In the genomic region with DNA sequence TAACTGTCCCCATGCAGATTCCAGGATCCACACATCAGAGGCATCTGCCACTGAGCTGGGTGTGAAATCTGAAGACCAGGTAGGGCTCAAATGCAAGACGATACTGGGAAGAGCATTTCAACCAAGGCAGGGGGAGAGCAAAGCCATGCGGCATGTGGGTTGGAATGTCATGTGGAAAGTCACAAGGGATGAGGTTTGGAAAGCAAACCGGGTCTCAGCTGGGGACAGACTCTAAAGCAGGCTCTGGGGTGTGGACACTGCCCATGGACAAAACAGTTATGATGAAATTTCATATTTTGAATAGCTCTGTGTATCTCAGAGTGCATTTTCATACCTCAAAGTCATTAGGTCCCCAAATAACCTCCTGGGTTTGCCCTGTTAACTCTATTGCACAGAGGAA, we compare ENCODE assay signal across 34 cellular contexts.
"Had no signal": no experiment of that assay in that cellular context is flagged by ENCODE, and none has a peak within 500 bp of the region (broad histone marks: within the 10 kb centered on the region; RNA-seq: fewer than 3 reads in every experiment).

No MANE protein-coding gene starts in this region.

- H3K4me3 Mint-ChIP-seq: activated B cell treated with CpG ODN at 0.5 μM for 24 hours; activated CD8-positive, alpha-beta T cell treated with anti-CD3 and anti-CD28 coated beads for 36 hours; activated naive CD8-positive, alpha-beta T cell; activated T-cell treated with anti-CD3 and anti-CD28 coated beads, Interleukin-2, amount 50 U/mL, for 4 hours; activated T-helper 17 cell treated with anti-CD3 and anti-CD28 coated beads, Interleukin-2, amount 50 U/mL, for 72 hours; T-cell; T-helper 1 cell treated with Interleukin-12 subunit alpha and Interleukin-12 subunit beta and Interleukin-4 antibody, amounts not matched to agents 30 μg/mL and 1 μg/mL, for 36 hours; T-helper 2 cell treated with Interferon-gamma antibody and Interleukin-4, amounts not matched to agents 5 μg/mL and 100 μg/mL, for 36 hours had no signal

- H3K36me3 Mint-ChIP-seq: T-cell had no signal

- H3K9me3 ChIP-seq: body of pancreas, esophagus squamous epithelium, gastroesophageal sphincter had no signal

- FAIRE-seq: colon, endometrium, endothelial cell of umbilical vein had no signal

- H3K9me3 Mint-ChIP-seq: activated CD8-positive, alpha-beta T cell treated with anti-CD3 and anti-CD28 coated beads for 36 hours; activated T-cell treated with anti-CD3 and anti-CD28 coated beads, Interleukin-2, amount 50 U/mL, for 4 hours; activated T-helper 17 cell treated with anti-CD3 and anti-CD28 coated beads, Interleukin-2, amount 50 U/mL, for 72 hours; T-cell; T-helper 1 cell treated with Interleukin-12 subunit alpha and Interleukin-12 subunit beta and Interleukin-4 antibody, amounts not matched to agents 30 μg/mL and 1 μg/mL, for 36 hours; T-helper 2 cell treated with Interferon-gamma antibody and Interleukin-4, amounts not matched to agents 5 μg/mL and 100 μg/mL, for 36 hours had no signal

- H3K4me1 Mint-ChIP-seq: activated B cell treated with CpG ODN at 0.5 μM for 24 hours had no signal

- H3K4me3 ChIP-seq: body of pancreas, esophagus squamous epithelium, gastroesophageal sphincter had no signal

- H3K27ac Mint-ChIP-seq: activated B cell treated with CpG ODN at 0.5 μM for 24 hours; activated CD8-positive, alpha-beta T cell treated with anti-CD3 and anti-CD28 coated beads for 36 hours; activated naive CD8-positive, alpha-beta T cell; activated T-helper 17 cell treated with anti-CD3 and anti-CD28 coated beads, Interleukin-2, amount 50 U/mL, for 72 hours; T-cell; T-helper 1 cell treated with Interleukin-12 subunit alpha and Interleukin-12 subunit beta and Interleukin-4 antibody, amounts not matched to agents 30 μg/mL and 1 μg/mL, for 36 hours; T-helper 2 cell treated with Interferon-gamma antibody and Interleukin-4, amounts not matched to agents 5 μg/mL and 100 μg/mL, for 36 hours had no signal

- H3K27me3 ChIP-seq: body of pancreas had no signal

- ATAC-seq: activated CD4-positive, CD25-positive, alpha-beta regulatory T cell treated with anti-CD3 and anti-CD28 coated beads, Interleukin-2, amount 50 U/mL, for 24 hours; activated CD8-positive, alpha-beta T cell treated with anti-CD3 and anti-CD28 coated beads for 36 hours; activated T-cell treated with anti-CD3 and anti-CD28 coated beads, Interleukin-2, amount 50 U/mL, for 4 hours; activated T-helper 17 cell treated with anti-CD3 and anti-CD28 coated beads, Interleukin-2, amount 50 U/mL, for 72 hours; body of pancreas; gastroesophageal sphincter; T-cell had no signal

- H3K27me3 Mint-ChIP-seq: activated B cell treated with CpG ODN at 0.5 μM for 24 hours; activated CD8-positive, alpha-beta T cell treated with anti-CD3 and anti-CD28 coated beads for 36 hours; activated naive CD8-positive, alpha-beta T cell had no signal

- DNase-seq: activated B cell treated with CpG ODN at 0.5 μM for 24 hours; activated CD4-positive, alpha-beta T cell treated with anti-CD3 and anti-CD28 coated beads for 48 hours; activated CD4-positive, alpha-beta T cell treated with anti-CD3 and anti-CD28 coated beads, Interleukin-2, amount 50 U/mL, for 1 hour; activated CD4-positive, alpha-beta T cell treated with anti-CD3 and anti-CD28 coated beads, Interleukin-2, amount 50 U/mL, for 48 hours; activated CD8-positive, alpha-beta memory T cell treated with anti-CD3 and anti-CD28 coated beads for 24 hours; activated CD8-positive, alpha-beta T cell treated with anti-CD3 and anti-CD28 coated beads for 36 hours; activated effector memory CD4-positive, alpha-beta T cell treated with Interleukin-2 at 50 U/mL for 16 hours; activated gamma-delta T cell treated with Interleukin-2 at 50 U/mL for 16 hours; activated naive CD4-positive, alpha-beta T cell treated with anti-CD3 and anti-CD28 coated beads, Interleukin-2, amount 50 U/mL, for 16 hours; activated naive CD4-positive, alpha-beta T cell treated with Interleukin-2 at 50 U/mL for 16 hours; activated T-cell treated with anti-CD3 and anti-CD28 coated beads, Interleukin-2, amount 50 U/mL, for 4 hours; amygdala; aorta; body of pancreas; caudate nucleus; cortex of kidney; dermis blood vessel endothelial cell; effector CD4-positive, alpha-beta T cell; esophagus squamous epithelium; foreskin fibroblast; SW 1271; T-cell; T1000; WERI-Rb-1 had no signal

- H3K4me1 ChIP-seq: body of pancreas, esophagus squamous epithelium, gastroesophageal sphincter had no signal

- H3K27ac ChIP-seq: body of pancreas, epithelial cell of prostate, esophagus squamous epithelium, gastroesophageal sphincter, WERI-Rb-1 had no signal

- H3K36me3 ChIP-seq: esophagus squamous epithelium, gastroesophageal sphincter, WERI-Rb-1 had no signal
